Comparison of ENCODE assay signal across 1 cellular context in genomic region chr15:30580716-30581115, GRCh38. TPM values are rescaled to one million over a fixed set of nuclear protein-coding genes. Genes with fewer than 3 reads are reported as not detected.
"Had no signal": no experiment of that assay in that cellular context is flagged by ENCODE, and none has a peak within 500 bp of the region (broad histone marks: within the 10 kb centered on the region; RNA-seq: fewer than 3 reads in every experiment).

No MANE protein-coding gene starts in this region.

RNA-seq across cellular contexts. Expression of gene GOLGA8Q, which starts 28.9 kb away (rescaled TPM):
- total RNA-seq: M059J had no signal
